ENCODE assay signal across 15 cellular contexts in the genomic region with DNA sequence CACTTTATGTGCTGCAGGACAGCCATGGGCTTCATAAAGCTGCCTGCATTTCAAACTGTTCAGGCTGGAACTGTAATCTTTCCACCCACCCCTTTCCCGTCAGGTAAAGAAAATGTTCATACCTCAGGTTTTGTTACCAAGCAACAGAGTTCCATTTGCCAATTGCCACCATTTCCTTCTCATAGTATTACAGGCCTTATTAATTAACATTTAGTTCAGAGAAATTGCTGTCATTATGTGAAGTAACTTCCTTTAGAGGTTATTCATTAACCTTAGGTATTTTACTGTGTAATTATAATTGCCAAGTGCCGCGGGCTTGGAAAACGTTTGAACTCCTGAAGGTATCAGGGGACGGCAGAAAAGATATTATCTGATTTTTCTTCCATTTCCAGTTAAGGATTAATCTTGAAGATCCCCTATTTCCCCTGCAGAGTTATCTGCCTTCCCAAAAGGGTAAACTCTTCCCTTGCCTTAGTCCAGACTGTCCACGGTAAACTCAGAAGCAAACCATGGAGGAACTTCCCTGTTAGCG.
DNase-seq lines count a peak whose midpoint lies in the region; ATAC-seq, FAIRE-seq and TF ChIP-seq lines count a peak whose summit lies in the region.
"Had no signal": no experiment of that assay in that cellular context is flagged by ENCODE, and none has a peak within 500 bp of the region (broad histone marks: within the 10 kb centered on the region; RNA-seq: fewer than 3 reads in every experiment).

No MANE protein-coding gene starts in this region.

- H3K4me1 ChIP-seq in liver (ENCODE audit: control insufficient read depth in 4 of 4, insufficient read depth in 4 of 4, low read length in 3 of 4) (peaks cover 0 to 10% (median 5%) of the 10 kb centered on the region in 4 donors), small intestine (ENCODE audit: control insufficient read depth in 2 of 2, insufficient read depth in 1 of 2, low read depth in 1 of 2, low read length in 1 of 2) (peaks cover 2% of the 10 kb centered on the region in 2 donors)

- H3K4me3 ChIP-seq in bronchial epithelial cell (ENCODE audit: low read depth, low read length) (no peak overlapping the region), liver (ENCODE audit: low read depth in 1 of 3, low read length in 3 of 3) (peak overlapping the region; percentile 34 to 50 (median 50)), small intestine (ENCODE audit: low read depth in 1 of 2, low read length in 2 of 2) (no peak overlapping the region)

- H3K36me3 ChIP-seq in bronchial epithelial cell (ENCODE audit: control insufficient read depth, insufficient read depth, low read length) (no peaks in the 10 kb centered on the region), liver (ENCODE audit: control insufficient read depth in 4 of 4, insufficient read depth in 3 of 4, low read depth in 1 of 4, low read length in 3 of 4) (no peaks in the 10 kb centered on the region), small intestine (ENCODE audit: control insufficient read depth in 2 of 2, insufficient read depth in 2 of 2, low read length in 2 of 2) (no peaks in the 10 kb centered on the region)
- H3K36me3 ChIP-seq: WERI-Rb-1 had no signal

- WGBS in liver = 26% methylated on average over 7 of the region's 7 CpGs
- whole genome bisulfite sequencing in small intestine, 3 donors = 16 to 59% (median 37%) methylated on average over 7 of the region's 7 CpGs

- H3K9ac ChIP-seq in liver (ENCODE audit: low read depth in 1 of 2, low read length in 2 of 2) = peak overlapping the region in 1 of 2 donors; percentile 33

- H3K27ac ChIP-seq in liver (ENCODE audit: low read depth in 1 of 2, low read length in 2 of 2) (peak overlapping the region; percentile 65 to 77), small intestine (ENCODE audit: low read depth in 1 of 2, low read length in 1 of 2) (peak overlapping the region; percentile 77 to 92)
- H3K27ac ChIP-seq: WERI-Rb-1 had no signal

- H3K27me3 ChIP-seq in bronchial epithelial cell (ENCODE audit: control insufficient read depth, insufficient read depth, low read length) = no peaks in the 10 kb centered on the region
- no peaks in the 10 kb centered on the region for H3K27me3 ChIP-seq in liver (ENCODE audit: control insufficient read depth in 4 of 4, insufficient read depth in 4 of 4, low read length in 3 of 4)
- H3K27me3 ChIP-seq in small intestine (ENCODE audit: control insufficient read depth in 2 of 2, insufficient read depth in 2 of 2, low read length in 2 of 2) = no peaks in the 10 kb centered on the region

- DNase-seq in LoVo (ENCODE audit: low spot score) = peak; percentile 70
- DNase-seq in bronchial epithelial cell (ENCODE audit: low read depth) = peak; percentile 35
- peak; percentile 90 for DNase-seq in small intestine
- no peak for DNase-seq in EL
- no peak for DNase-seq in activated CD4-positive, alpha-beta T cell treated with anti-CD3 and anti-CD28 coated beads for 4 hours
- DNase-seq: activated CD8-positive, alpha-beta memory T cell treated with anti-CD3 and anti-CD28 coated beads, Interleukin-2, amount 50 U/mL, for 4 hours; activated naive CD8-positive, alpha-beta T cell treated with anti-CD3 and anti-CD28 coated beads, Interleukin-2, amount 10 ng/mL, durations not matched to agents 7 days and 5 days; CD8-positive, alpha-beta T cell; naive thymus-derived CD8-positive, alpha-beta T cell; NCI-H1417 treated with DMSO at 0.1 percent for 48 hours; SHP77 treated with DMSO at 0.1 percent for 48 hours; WERI-Rb-1 had no signal

- ATAC-seq in HG02884 (IDR thresholded peaks at IDR 0.05; ENCODE audit: unreplicated experiment) = no peak
- no peak for ATAC-seq in HG03045 (IDR thresholded peaks at IDR 0.05; ENCODE audit: unreplicated experiment)
- ATAC-seq: CD8-positive, alpha-beta T cell; naive thymus-derived CD8-positive, alpha-beta T cell had no signal

- TF ChIP-seq RAD21 in liver (IDR thresholded peaks at IDR 0.05) = no peak

- FAIRE-seq in bronchial epithelial cell (lab: Jason Lieb, UNC) (no peak), small intestine (lab: Jason Lieb, UNC) (no peak)

- H3K9me3 ChIP-seq in liver (ENCODE audit: control insufficient read depth in 4 of 4, low read length in 3 of 4) (no peaks in the 10 kb centered on the region), small intestine (ENCODE audit: control insufficient read depth, low read depth) (no peaks in the 10 kb centered on the region)

- TF ChIP-seq CTCF in bronchial epithelial cell (IDR thresholded peaks at IDR 0.05; ENCODE audit: insufficient read depth, low read length, severe bottlenecking) (no peak), liver (IDR thresholded peaks at IDR 0.05; ENCODE audit: low read depth, low read length, missing input control) (no peak)

TF ChIP-seq in liver, 16 proteins besides CTCF, POLR2A, EP300 and RAD21:
- TF ChIP-seq NR2F2 (IDR thresholded peaks at IDR 0.05) = no peak
- TF ChIP-seq YY1 (IDR thresholded peaks at IDR 0.05) = peak; percentile 70

Comparison
In these comparisons a context has a peak if more than half of its experiments do, and no peak if none do; other contexts are left out.
1. DNase-seq: peak in LoVo (single experiment), bronchial epithelial cell (single experiment) and small intestine (single experiment); none in EL (single experiment) and activated CD4-positive, alpha-beta T cell treated with anti-CD3 and anti-CD28 coated beads for 4 hours (0 of 2).
2. H3K4me3 ChIP-seq: peak in liver (3 of 3); none in bronchial epithelial cell (single experiment) and small intestine (0 of 2).